18 cellular contexts compared by ENCODE assay signal in genomic region chr4:123618606-123619005, GRCh38.
A peak's percentile ranks its signal among the peaks of the same experiment; 100 is the strongest.
DNase-seq lines count a peak whose midpoint lies in the region; ATAC-seq and TF ChIP-seq lines count a peak whose summit lies in the region.
"Had no signal": no experiment of that assay in that cellular context is flagged by ENCODE, and none has a peak within 500 bp of the region (broad histone marks: within the 10 kb centered on the region; RNA-seq: fewer than 3 reads in every experiment).

No MANE protein-coding gene starts in this region.

- no peak overlapping the region for H2AFZ ChIP-seq in IMR-90 (replicated peaks; ENCODE audit: low read length, poor library complexity)
- H2AFZ ChIP-seq: GM23248 had no signal

- H2BK5ac ChIP-seq in IMR-90 (ENCODE audit: low read depth, low read length, poor library complexity, severe bottlenecking) = no peak overlapping the region

- no peaks in the 10 kb centered on the region for H3K27me3 ChIP-seq in IMR-90 (ENCODE audit: control insufficient read depth, insufficient read depth, low read length)
- no peaks in the 10 kb centered on the region for H3K27me3 ChIP-seq in Panc1 (ENCODE audit: control insufficient read depth, insufficient read depth, low read length)
- H3K27me3 ChIP-seq: MG63 had no signal

- no peak for TF ChIP-seq RAD21 in IMR-90 (IDR thresholded peaks at IDR 0.05; ENCODE audit: low read length)

- TF ChIP-seq POLR2A in IMR-90 (IDR thresholded peaks at IDR 0.05; ENCODE audit: low read depth, low read length) = no peak

- H3K27ac ChIP-seq in IMR-90 (ENCODE audit: insufficient read depth, low read length) (no peak overlapping the region), Panc1 (ENCODE audit: low read length) (peak overlapping the region; percentile 3; the same call in 1 of the 2 replicates)
- H3K27ac ChIP-seq: GM23248 had no signal

- no peak overlapping the region for H4K8ac ChIP-seq in IMR-90 (ENCODE audit: low read depth in 2 of 2, low read length in 2 of 2)

- peaks cover 29% of the 10 kb centered on the region for H3K4me1 Mint-ChIP-seq in nephron
- peaks cover 27% of the 10 kb centered on the region for H3K4me1 Mint-ChIP-seq in stimulated activated naive CD8-positive, alpha-beta T cell treated with anti-CD3 and anti-CD28 coated beads, Interleukin-15, amount 100 ng/mL, for 72 hours

- peaks cover 4% of the 10 kb centered on the region; the same call in 1 of the 2 replicates for H3K4me1 ChIP-seq in IMR-90 (ENCODE audit: control insufficient read depth, insufficient read depth, low read length)
- H3K4me1 ChIP-seq in Panc1 (ENCODE audit: control insufficient read depth, insufficient read depth, low read length) = no peaks in the 10 kb centered on the region

- H4K5ac ChIP-seq in IMR-90 (ENCODE audit: low read depth, low read length) = peak overlapping the region; percentile 17; the same call in 1 of the 2 replicates

- H3K36me3 Mint-ChIP-seq in nephron (ENCODE audit: low read depth) = no peaks in the 10 kb centered on the region

- no peak overlapping the region for H3K4me3 Mint-ChIP-seq in nephron
- no peak overlapping the region for H3K4me3 Mint-ChIP-seq in stimulated activated naive CD8-positive, alpha-beta T cell treated with anti-CD3 and anti-CD28 coated beads, Interleukin-15, amount 100 ng/mL, for 72 hours

- no peak overlapping the region for H3K4me2 ChIP-seq in IMR-90 (ENCODE audit: low read depth, low read length)

- no peak overlapping the region for H2BK120ac ChIP-seq in IMR-90 (ENCODE audit: low read depth, low read length)

- no peaks in the 10 kb centered on the region for H3K27me3 Mint-ChIP-seq in nephron (ENCODE audit: low read depth)
- H3K27me3 Mint-ChIP-seq in stimulated activated naive CD8-positive, alpha-beta T cell treated with anti-CD3 and anti-CD28 coated beads, Interleukin-15, amount 100 ng/mL, for 72 hours = no peaks in the 10 kb centered on the region

- ATAC-seq in IMR-90 (ENCODE audit: low read depth) (no peak), Panc1 (no peak)
- no peak for ATAC-seq in stimulated activated naive CD8-positive, alpha-beta T cell treated with anti-CD3 and anti-CD28 coated beads, Interleukin-15, amount 100 ng/mL, for 72 hours
- ATAC-seq: HCT116, Right ventricle myocardium inferior, SK-N-SH treated with all-trans-retinoic acid at 6 μM for 48 hours had no signal

- CTCF ChIA-PET in IMR-90 (lab: Yijun Ruan, JAX) = no interaction called here
- CTCF ChIA-PET in Panc1 (lab: Charles Lee) = no interaction called here

- H2BK15ac ChIP-seq in IMR-90 (ENCODE audit: low read depth, low read length) = no peak overlapping the region

- H3K9me1 ChIP-seq in IMR-90 (ENCODE audit: insufficient read depth, low read length) = no peaks in the 10 kb centered on the region

- H3K4me3 ChIP-seq in IMR-90 (ENCODE audit: insufficient read depth, low read depth, low read length) = no peak overlapping the region
- H3K4me3 ChIP-seq in Panc1 (ENCODE audit: low read depth in 2 of 2, low read length in 2 of 2) = no peak overlapping the region
- H3K4me3 ChIP-seq: GM23248, MG63 had no signal

- no peak overlapping the region for H3K23ac ChIP-seq in IMR-90 (ENCODE audit: low read depth, low read length)

- DNase-seq in CD1c-positive myeloid dendritic cell (ENCODE audit: extremely low spot score) (peak; percentile 32), IMR-90 (no peak), Panc1 (ENCODE audit: low read depth, low spot score) (no peak), GM10266 (ENCODE audit: extremely low spot score) (no peak), posterior cingulate gyrus (no peak)
- DNase-seq in stimulated activated naive CD8-positive, alpha-beta T cell treated with anti-CD3 and anti-CD28 coated beads, Interleukin-15, amount 100 ng/mL, for 72 hours = no peak
- DNase-seq: GM23248, MG63, NCI-H1417 treated with DMSO at 0.1 percent for 48 hours, NCI-H2029, NCI-H2171 treated with DMSO at 0.1 percent for 48 hours, NCI-H510A, T-helper 2 cell had no signal

- H3K56ac ChIP-seq in IMR-90 (ENCODE audit: extremely low read depth, insufficient read depth, low read length) = no peak overlapping the region; the same call in 1 of the 2 replicates

- H3K18ac ChIP-seq in IMR-90 (ENCODE audit: low read depth, low read length) = no peak overlapping the region; the same call in 1 of the 2 replicates

- no peaks in the 10 kb centered on the region for H3K79me1 ChIP-seq in IMR-90 (ENCODE audit: low read depth in 1 of 2, low read length in 2 of 2)

- H4K20me1 ChIP-seq in IMR-90 (ENCODE audit: insufficient read depth, low read length) = no peaks in the 10 kb centered on the region

- no CpG with 5 or more reads among the region's 1 CpG for WGBS in IMR-90 (ENCODE audit: extremely low coverage in 2 of 2, insufficient read length in 1 of 2), 2 experiments

- no peak overlapping the region for H2BK20ac ChIP-seq in IMR-90 (ENCODE audit: low read depth, low read length)

- BruUV-seq in IMR-90 (replicated peaks; lab: Mats Ljungman, UMichigan) = no TSS peak
- no TSS peak for BruUV-seq in Panc1 (replicated peaks; lab: Mats Ljungman, UMichigan)

- peak overlapping the region; percentile 17 to 91 (median 89) for H3K27ac Mint-ChIP-seq in nephron
- H3K27ac Mint-ChIP-seq in stimulated activated naive CD8-positive, alpha-beta T cell treated with anti-CD3 and anti-CD28 coated beads, Interleukin-15, amount 100 ng/mL, for 72 hours = no peak overlapping the region

- no peak overlapping the region for H3K14ac ChIP-seq in IMR-90 (replicated peaks; ENCODE audit: low read depth, low read length)

- H3K9me3 ChIP-seq in IMR-90 (ENCODE audit: control insufficient read depth, insufficient read depth, low read length) (no peaks in the 10 kb centered on the region), Panc1 (ENCODE audit: control insufficient read depth, insufficient read depth, low read depth, low read length) (no peaks in the 10 kb centered on the region)
- H3K9me3 ChIP-seq: Caco-2, MG63 had no signal

- in situ Hi-C loops in IMR-90 (cut with MboI; ENCODE audit: low sequenced_read_pairs) = no loop called here
- in situ Hi-C loops in Panc1 (cut with HindIII; ENCODE audit: low pct_unique_long_range_greater_than_20kb, low sequenced_read_pairs) = no loop called here

- no peak for TF ChIP-seq CTCF in IMR-90 (conservative IDR thresholded peaks at IDR 0.05; ENCODE audit: low read depth, low read length)
- TF ChIP-seq CTCF in Panc1 (IDR thresholded peaks at IDR 0.05) = no peak
- no peak for TF ChIP-seq CTCF in nephron (IDR thresholded peaks at IDR 0.05; ENCODE audit: unreplicated experiment in 3 of 3)
- no peak for TF ChIP-seq CTCF in GM10266 (IDR thresholded peaks at IDR 0.05; ENCODE audit: control insufficient read depth, insufficient read depth, low read depth, missing control alignments)

- POLR2A ChIA-PET in IMR-90 (lab: Charles Lee; ENCODE audit: unreplicated experiment) (no interaction called here), Panc1 (lab: Charles Lee) (interaction anchor here (0.6 kb wide), 1 partner anchor 676 kb away, joined by 3 read pairs; no protein-coding TSS in a partner anchor)

- H2AK5ac ChIP-seq in IMR-90 (ENCODE audit: low read depth, low read length) = 0 out of 2 replicates have a peak overlapping the region, but pooled peaks have one; percentile 19

- H3K36me3 ChIP-seq in IMR-90 (ENCODE audit: control insufficient read depth, insufficient read depth, low read length) (no peaks in the 10 kb centered on the region), Panc1 (ENCODE audit: control insufficient read depth, insufficient read depth, low read length) (no peaks in the 10 kb centered on the region)
- H3K36me3 ChIP-seq: MG63 had no signal

- no peak overlapping the region for H4K91ac ChIP-seq in IMR-90 (ENCODE audit: insufficient read depth, low read depth, low read length)

- H3K9me3 Mint-ChIP-seq in nephron = no peaks in the 10 kb centered on the region
- no peaks in the 10 kb centered on the region for H3K9me3 Mint-ChIP-seq in stimulated activated naive CD8-positive, alpha-beta T cell treated with anti-CD3 and anti-CD28 coated beads, Interleukin-15, amount 100 ng/mL, for 72 hours

- dilution Hi-C loops in IMR-90 (cut with HindIII; ENCODE audit: low sequenced_read_pairs, unreplicated experiment) = no loop called here

- H3K9ac ChIP-seq in IMR-90 (ENCODE audit: low read depth, low read length) = no peak overlapping the region
- H3K9ac ChIP-seq: GM23248 had no signal

- no peak overlapping the region for H3K4ac ChIP-seq in IMR-90 (ENCODE audit: low read depth, low read length)

- no peak overlapping the region for H2AK9ac ChIP-seq in IMR-90 (replicated peaks; ENCODE audit: low read depth, low read length, poor library complexity)

- intact Hi-C loops in IMR-90 (cut with micrococcal nuclease) (no loop called here), Panc1 (cut with micrococcal nuclease; ENCODE audit: unreplicated experiment) (no loop called here), posterior cingulate gyrus (cut with DNase I) (no loop called here)

TF ChIP-seq in IMR-90, 13 proteins besides CTCF, POLR2A, EP300 and RAD21 (continues in another document):
- TF ChIP-seq SMC3 (IDR thresholded peaks at IDR 0.05; ENCODE audit: low read depth, low read length) (no peak), MAFK (IDR thresholded peaks at IDR 0.05; ENCODE audit: low read depth, low read length) (no peak), RCOR1 (IDR thresholded peaks at IDR 0.05; ENCODE audit: insufficient replicate concordance, low read length) (no peak), MXI1 (IDR thresholded peaks at IDR 0.05; ENCODE audit: borderline replicate concordance, low read depth, low read length) (no peak), RFX5 (IDR thresholded peaks at IDR 0.05; ENCODE audit: low read depth, low read length) (no peak), MAZ (IDR thresholded peaks at IDR 0.05; ENCODE audit: borderline replicate concordance, low read depth, low read length) (no peak), NFE2L2 (IDR thresholded peaks at IDR 0.05; ENCODE audit: low read depth, low read length) (no peak), USF2 (IDR thresholded peaks at IDR 0.05; ENCODE audit: low read depth, low read length) (no peak), FOS (IDR thresholded peaks at IDR 0.05; ENCODE audit: low read depth, low read length) (no peak), CHD1 (IDR thresholded peaks at IDR 0.05; ENCODE audit: low read depth, low read length) (no peak), CEBPB (IDR thresholded peaks at IDR 0.05; ENCODE audit: low read depth, low read length) (no peak)

Comparison
In these comparisons a context has a peak if more than half of its experiments do, and no peak if none do; other contexts are left out.
1. H3K27ac Mint-ChIP-seq: peak in nephron (3 of 3); none in stimulated activated naive CD8-positive, alpha-beta T cell treated with anti-CD3 and anti-CD28 coated beads, Interleukin-15, amount 100 ng/mL, for 72 hours (0 of 2).